Comparison of ENCODE assay signal across 10 cellular contexts in genomic region chr20:16864069-16864468, GRCh38.
DNase-seq lines count a peak whose midpoint lies in the region; TF ChIP-seq lines count a peak whose summit lies in the region.
"Had no signal": no experiment of that assay in that cellular context is flagged by ENCODE, and none has a peak within 500 bp of the region (broad histone marks: within the 10 kb centered on the region; RNA-seq: fewer than 3 reads in every experiment).

No MANE protein-coding gene starts in this region.

- H3K9me2 ChIP-seq in GM23248 (ENCODE audit: insufficient read depth) = no peaks in the 10 kb centered on the region

- H4K20me1 ChIP-seq in GM23248 (ENCODE audit: insufficient read depth) (no peaks in the 10 kb centered on the region), OCI-LY3 (ENCODE audit: insufficient read depth, low read length) (no peaks in the 10 kb centered on the region)

- no peaks in the 10 kb centered on the region for H3K36me3 ChIP-seq in GM23248 (ENCODE audit: low read depth)
- no peaks in the 10 kb centered on the region for H3K36me3 ChIP-seq in OCI-LY3 (replicated peaks; ENCODE audit: low read depth, low read length)
- no peaks in the 10 kb centered on the region for H3K36me3 ChIP-seq in HAP-1 (replicated peaks)

- H3K4me3 ChIP-seq in GM23248 = peak overlapping the region; percentile 53
- peak overlapping the region; percentile 9; the same call in 1 of the 2 replicates for H3K4me3 ChIP-seq in OCI-LY3 (ENCODE audit: low read length)
- H3K4me3 ChIP-seq in HAP-1 = no peak overlapping the region

- H3F3A ChIP-seq in GM23248 (ENCODE audit: insufficient read depth) = 0 out of 2 replicates have a peak, but pooled peaks cover 4% of the 10 kb centered on the region

- in situ Hi-C loops in GM23248 (cut with MboI) (no loop called here), HAP-1 (cut with MboI; ENCODE audit: low sequenced_read_pairs) (no loop called here)

- H3K9ac ChIP-seq in GM23248 (peak overlapping the region; percentile 22), OCI-LY3 (ENCODE audit: low read length) (no peak overlapping the region)

- H3K4me1 ChIP-seq in GM23248 (ENCODE audit: insufficient read depth) (peaks cover 14% of the 10 kb centered on the region; the same call in 1 of the 2 replicates), OCI-LY3 (ENCODE audit: low read length) (no peaks in the 10 kb centered on the region), HAP-1 (no peaks in the 10 kb centered on the region)

- TF ChIP-seq CTCF in OCI-LY3 (IDR thresholded peaks at IDR 0.05; ENCODE audit: low read depth, low read length) = no peak

- H3K27me3 ChIP-seq in GM23248 (replicated peaks; ENCODE audit: insufficient read depth) (no peaks in the 10 kb centered on the region), OCI-LY3 (ENCODE audit: low read depth, low read length) (peaks cover under 1% of the 10 kb centered on the region; the same call in 1 of the 2 replicates), HAP-1 (ENCODE audit: low read depth) (no peaks in the 10 kb centered on the region)

- H3K9me3 ChIP-seq in GM23248 (ENCODE audit: low read depth) (no peaks in the 10 kb centered on the region), OCI-LY3 (ENCODE audit: insufficient read depth, low read length) (no peaks in the 10 kb centered on the region), HAP-1 (no peaks in the 10 kb centered on the region)

- WGBS in GM23248 (ENCODE audit: low coverage in 1 of 2, low lambda C conversion rate in 2 of 2, missing lambda C conversion rate in 2 of 2), 2 experiments = 15 to 22% methylated on average over 5 of the region's 5 CpGs

- H2AFZ ChIP-seq in GM23248 (peak overlapping the region; percentile 67), OCI-LY3 (ENCODE audit: low read depth, low read length) (peak overlapping the region; percentile 40; the same call in 1 of the 2 replicates)

- H3K4me2 ChIP-seq in GM23248 (ENCODE audit: unreplicated experiment) (peak overlapping the region; percentile 67), OCI-LY3 (ENCODE audit: low read length) (peak overlapping the region; percentile 39)

- DNase-seq in A172 (ENCODE audit: low spot score) = peak; percentile 1
- DNase-seq in GM23248 = peak; percentile 75
- DNase-seq in inferior parietal cortex (ENCODE audit: extremely low spot score) = peak; percentile 46
- no peak for DNase-seq in NCI-H1105 (lab: John Stamatoyannopoulos, UW)
- no peak for DNase-seq in HAP-1 (ENCODE audit: low spot score in 2 of 2)
- no peak for DNase-seq in NCI-H2029 treated with DMSO at 0.1 percent for 48 hours (lab: John Stamatoyannopoulos, UW)
- DNase-seq in T-helper 9 cell = no peak
- DNase-seq: immature natural killer cell, natural killer cell had no signal

- H3K79me2 ChIP-seq in GM23248 (ENCODE audit: insufficient read depth) (no peaks in the 10 kb centered on the region), OCI-LY3 (ENCODE audit: low read length) (no peaks in the 10 kb centered on the region)

- peak overlapping the region; percentile 27 for H3K27ac ChIP-seq in GM23248
- H3K27ac ChIP-seq in OCI-LY3 (ENCODE audit: low read length) = no peak overlapping the region

Comparison
In these comparisons a context has a peak if more than half of its experiments do, and no peak if none do; other contexts are left out.
1. DNase-seq: peak in A172 (single experiment), GM23248 (single experiment) and inferior parietal cortex (single experiment); none in NCI-H1105 (single experiment), HAP-1 (0 of 2), NCI-H2029 treated with DMSO at 0.1 percent for 48 hours (single experiment) and T-helper 9 cell (single experiment).